ENCODE assay signal across 2 cellular contexts in the genomic region with DNA sequence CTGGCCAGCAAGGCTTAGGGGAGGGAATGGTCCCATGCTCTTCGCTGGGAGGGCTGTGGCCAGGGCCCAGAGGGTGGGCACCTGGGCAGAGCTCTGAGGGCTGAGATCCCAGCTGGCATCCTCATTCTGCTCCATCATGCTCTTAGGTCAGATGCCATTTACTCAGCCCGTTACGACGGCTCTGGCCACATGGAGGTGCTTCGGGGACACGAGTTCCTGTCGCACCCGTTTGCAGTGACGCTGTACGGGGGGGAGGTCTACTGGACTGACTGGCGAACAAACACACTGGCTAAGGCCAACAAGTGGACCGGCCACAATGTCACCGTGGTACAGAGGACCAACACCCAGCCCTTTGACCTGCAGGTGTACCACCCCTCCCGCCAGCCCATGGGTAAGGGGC.
TF ChIP-seq lines count a peak whose summit lies in the region.

No MANE protein-coding gene starts in this region.

TF ChIP-seq in HEK293, 187 proteins besides CTCF, POLR2A, EP300 and RAD21:
- TF ChIP-seq, protein P1, sequence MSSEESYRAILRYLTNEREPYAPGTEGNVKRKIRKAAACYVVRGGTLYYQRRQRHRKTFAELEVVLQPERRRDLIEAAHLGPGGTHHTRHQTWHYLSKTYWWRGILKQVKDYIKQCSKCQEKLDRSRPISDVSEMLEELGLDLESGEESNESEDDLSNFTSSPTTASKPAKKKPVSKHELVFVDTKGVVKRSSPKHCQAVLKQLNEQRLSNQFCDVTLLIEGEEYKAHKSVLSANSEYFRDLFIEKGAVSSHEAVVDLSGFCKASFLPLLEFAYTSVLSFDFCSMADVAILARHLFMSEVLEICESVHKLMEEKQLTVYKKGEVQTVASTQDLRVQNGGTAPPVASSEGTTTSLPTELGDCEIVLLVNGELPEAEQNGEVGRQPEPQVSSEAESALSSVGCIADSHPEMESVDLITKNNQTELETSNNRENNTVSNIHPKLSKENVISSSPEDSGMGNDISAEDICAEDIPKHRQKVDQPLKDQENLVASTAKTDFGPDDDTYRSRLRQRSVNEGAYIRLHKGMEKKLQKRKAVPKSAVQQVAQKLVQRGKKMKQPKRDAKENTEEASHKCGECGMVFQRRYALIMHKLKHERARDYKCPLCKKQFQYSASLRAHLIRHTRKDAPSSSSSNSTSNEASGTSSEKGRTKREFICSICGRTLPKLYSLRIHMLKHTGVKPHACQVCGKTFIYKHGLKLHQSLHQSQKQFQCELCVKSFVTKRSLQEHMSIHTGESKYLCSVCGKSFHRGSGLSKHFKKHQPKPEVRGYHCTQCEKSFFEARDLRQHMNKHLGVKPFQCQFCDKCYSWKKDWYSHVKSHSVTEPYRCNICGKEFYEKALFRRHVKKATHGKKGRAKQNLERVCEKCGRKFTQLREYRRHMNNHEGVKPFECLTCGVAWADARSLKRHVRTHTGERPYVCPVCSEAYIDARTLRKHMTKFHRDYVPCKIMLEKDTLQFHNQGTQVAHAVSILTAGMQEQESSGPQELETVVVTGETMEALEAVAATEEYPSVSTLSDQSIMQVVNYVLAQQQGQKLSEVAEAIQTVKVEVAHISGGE (tag by site-specific recombination; conservative IDR thresholded peaks at IDR 0.05; ENCODE audit: low read depth): peak; percentile 36; the same call in 1 of the 2 replicates
- TF ChIP-seq ZNF843 (tag by site-specific recombination; IDR thresholded peaks at IDR 0.05) (no peak), ZNF664 (tag by site-specific recombination; IDR thresholded peaks at IDR 0.05) (no peak)

TF ChIP-seq in K562, 482 proteins besides CTCF, POLR2A, EP300 and RAD21 (continues in another document):
- 0 out of 4 replicates have a peak, but pooled peaks of 1 of the 2 experiments have one; percentile 19 for TF ChIP-seq TEAD1 (CRISPR knock-in tag; IDR thresholded peaks at IDR 0.05)
- 0 out of 2 replicates have a peak, but pooled peaks have one; percentile 25 for TF ChIP-seq CREB1 (IDR thresholded peaks at IDR 0.05)
- TF ChIP-seq CREB1 (CRISPR knock-in tag; IDR thresholded peaks at IDR 0.05): peak; percentile 56; the same call in 1 of the 2 replicates
- no peak for TF ChIP-seq STAT5A (IDR thresholded peaks at IDR 0.05; ENCODE audit: borderline replicate concordance, low read length)
- no peak for TF ChIP-seq ZSCAN32 (CRISPR knock-in tag; IDR thresholded peaks at IDR 0.05)
- TF ChIP-seq, protein P2, sequence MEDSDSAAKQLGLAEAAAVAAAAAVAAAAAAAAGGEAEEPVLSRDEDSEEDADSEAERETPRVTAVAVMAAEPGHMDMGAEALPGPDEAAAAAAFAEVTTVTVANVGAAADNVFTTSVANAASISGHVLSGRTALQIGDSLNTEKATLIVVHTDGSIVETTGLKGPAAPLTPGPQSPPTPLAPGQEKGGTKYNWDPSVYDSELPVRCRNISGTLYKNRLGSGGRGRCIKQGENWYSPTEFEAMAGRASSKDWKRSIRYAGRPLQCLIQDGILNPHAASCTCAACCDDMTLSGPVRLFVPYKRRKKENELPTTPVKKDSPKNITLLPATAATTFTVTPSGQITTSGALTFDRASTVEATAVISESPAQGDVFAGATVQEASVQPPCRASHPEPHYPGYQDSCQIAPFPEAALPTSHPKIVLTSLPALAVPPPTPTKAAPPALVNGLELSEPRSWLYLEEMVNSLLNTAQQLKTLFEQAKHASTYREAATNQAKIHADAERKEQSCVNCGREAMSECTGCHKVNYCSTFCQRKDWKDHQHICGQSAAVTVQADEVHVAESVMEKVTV (CRISPR knock-in tag; IDR thresholded peaks at IDR 0.05): no peak
- no peak for TF ChIP-seq NCOA6 (IDR thresholded peaks at IDR 0.05)
- TF ChIP-seq, protein P3, sequence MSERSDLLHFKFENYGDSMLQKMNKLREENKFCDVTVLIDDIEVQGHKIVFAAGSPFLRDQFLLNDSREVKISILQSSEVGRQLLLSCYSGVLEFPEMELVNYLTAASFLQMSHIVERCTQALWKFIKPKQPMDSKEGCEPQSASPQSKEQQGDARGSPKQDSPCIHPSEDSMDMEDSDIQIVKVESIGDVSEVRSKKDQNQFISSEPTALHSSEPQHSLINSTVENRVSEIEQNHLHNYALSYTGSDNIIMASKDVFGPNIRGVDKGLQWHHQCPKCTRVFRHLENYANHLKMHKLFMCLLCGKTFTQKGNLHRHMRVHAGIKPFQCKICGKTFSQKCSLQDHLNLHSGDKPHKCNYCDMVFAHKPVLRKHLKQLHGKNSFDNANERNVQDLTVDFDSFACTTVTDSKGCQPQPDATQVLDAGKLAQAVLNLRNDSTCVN (CRISPR knock-in tag; IDR thresholded peaks at IDR 0.05): no peak
- TF ChIP-seq ZNF785 (CRISPR knock-in tag; IDR thresholded peaks at IDR 0.05): no peak
- TF ChIP-seq KLF16 (IDR thresholded peaks at IDR 0.05): no peak
- TF ChIP-seq, protein P4, sequence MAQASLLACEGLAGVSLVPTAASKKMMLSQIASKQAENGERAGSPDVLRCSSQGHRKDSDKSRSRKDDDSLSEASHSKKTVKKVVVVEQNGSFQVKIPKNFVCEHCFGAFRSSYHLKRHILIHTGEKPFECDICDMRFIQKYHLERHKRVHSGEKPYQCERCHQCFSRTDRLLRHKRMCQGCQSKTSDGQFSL (CRISPR knock-in tag; IDR thresholded peaks at IDR 0.05): peak; percentile 39; the same call in 1 of the 2 replicates
- TF ChIP-seq, protein P4 (tag; IDR thresholded peaks at IDR 0.05): no peak
- no peak for TF ChIP-seq CXXC5 (CRISPR knock-in tag; IDR thresholded peaks at IDR 0.05)
- TF ChIP-seq OTX1 (CRISPR knock-in tag; IDR thresholded peaks at IDR 0.05): no peak
- TF ChIP-seq, protein P5, sequence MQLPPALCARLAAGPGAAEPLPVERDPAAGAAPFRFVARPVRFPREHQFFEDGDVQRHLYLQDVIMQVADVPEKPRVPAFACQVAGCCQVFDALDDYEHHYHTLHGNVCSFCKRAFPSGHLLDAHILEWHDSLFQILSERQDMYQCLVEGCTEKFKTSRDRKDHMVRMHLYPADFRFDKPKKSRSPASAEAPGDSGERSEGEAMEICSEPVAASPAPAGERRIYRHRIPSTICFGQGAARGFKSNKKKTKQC (CRISPR knock-in tag; IDR thresholded peaks at IDR 0.05): peak; percentile 46; the same call in 1 of the 2 replicates
- no peak for TF ChIP-seq BHLHE40 (IDR thresholded peaks at IDR 0.05; ENCODE audit: low read length)
- no peak for TF ChIP-seq POLR2AphosphoS2 (IDR thresholded peaks at IDR 0.05; ENCODE audit: low read length)
- TF ChIP-seq, protein P6, sequence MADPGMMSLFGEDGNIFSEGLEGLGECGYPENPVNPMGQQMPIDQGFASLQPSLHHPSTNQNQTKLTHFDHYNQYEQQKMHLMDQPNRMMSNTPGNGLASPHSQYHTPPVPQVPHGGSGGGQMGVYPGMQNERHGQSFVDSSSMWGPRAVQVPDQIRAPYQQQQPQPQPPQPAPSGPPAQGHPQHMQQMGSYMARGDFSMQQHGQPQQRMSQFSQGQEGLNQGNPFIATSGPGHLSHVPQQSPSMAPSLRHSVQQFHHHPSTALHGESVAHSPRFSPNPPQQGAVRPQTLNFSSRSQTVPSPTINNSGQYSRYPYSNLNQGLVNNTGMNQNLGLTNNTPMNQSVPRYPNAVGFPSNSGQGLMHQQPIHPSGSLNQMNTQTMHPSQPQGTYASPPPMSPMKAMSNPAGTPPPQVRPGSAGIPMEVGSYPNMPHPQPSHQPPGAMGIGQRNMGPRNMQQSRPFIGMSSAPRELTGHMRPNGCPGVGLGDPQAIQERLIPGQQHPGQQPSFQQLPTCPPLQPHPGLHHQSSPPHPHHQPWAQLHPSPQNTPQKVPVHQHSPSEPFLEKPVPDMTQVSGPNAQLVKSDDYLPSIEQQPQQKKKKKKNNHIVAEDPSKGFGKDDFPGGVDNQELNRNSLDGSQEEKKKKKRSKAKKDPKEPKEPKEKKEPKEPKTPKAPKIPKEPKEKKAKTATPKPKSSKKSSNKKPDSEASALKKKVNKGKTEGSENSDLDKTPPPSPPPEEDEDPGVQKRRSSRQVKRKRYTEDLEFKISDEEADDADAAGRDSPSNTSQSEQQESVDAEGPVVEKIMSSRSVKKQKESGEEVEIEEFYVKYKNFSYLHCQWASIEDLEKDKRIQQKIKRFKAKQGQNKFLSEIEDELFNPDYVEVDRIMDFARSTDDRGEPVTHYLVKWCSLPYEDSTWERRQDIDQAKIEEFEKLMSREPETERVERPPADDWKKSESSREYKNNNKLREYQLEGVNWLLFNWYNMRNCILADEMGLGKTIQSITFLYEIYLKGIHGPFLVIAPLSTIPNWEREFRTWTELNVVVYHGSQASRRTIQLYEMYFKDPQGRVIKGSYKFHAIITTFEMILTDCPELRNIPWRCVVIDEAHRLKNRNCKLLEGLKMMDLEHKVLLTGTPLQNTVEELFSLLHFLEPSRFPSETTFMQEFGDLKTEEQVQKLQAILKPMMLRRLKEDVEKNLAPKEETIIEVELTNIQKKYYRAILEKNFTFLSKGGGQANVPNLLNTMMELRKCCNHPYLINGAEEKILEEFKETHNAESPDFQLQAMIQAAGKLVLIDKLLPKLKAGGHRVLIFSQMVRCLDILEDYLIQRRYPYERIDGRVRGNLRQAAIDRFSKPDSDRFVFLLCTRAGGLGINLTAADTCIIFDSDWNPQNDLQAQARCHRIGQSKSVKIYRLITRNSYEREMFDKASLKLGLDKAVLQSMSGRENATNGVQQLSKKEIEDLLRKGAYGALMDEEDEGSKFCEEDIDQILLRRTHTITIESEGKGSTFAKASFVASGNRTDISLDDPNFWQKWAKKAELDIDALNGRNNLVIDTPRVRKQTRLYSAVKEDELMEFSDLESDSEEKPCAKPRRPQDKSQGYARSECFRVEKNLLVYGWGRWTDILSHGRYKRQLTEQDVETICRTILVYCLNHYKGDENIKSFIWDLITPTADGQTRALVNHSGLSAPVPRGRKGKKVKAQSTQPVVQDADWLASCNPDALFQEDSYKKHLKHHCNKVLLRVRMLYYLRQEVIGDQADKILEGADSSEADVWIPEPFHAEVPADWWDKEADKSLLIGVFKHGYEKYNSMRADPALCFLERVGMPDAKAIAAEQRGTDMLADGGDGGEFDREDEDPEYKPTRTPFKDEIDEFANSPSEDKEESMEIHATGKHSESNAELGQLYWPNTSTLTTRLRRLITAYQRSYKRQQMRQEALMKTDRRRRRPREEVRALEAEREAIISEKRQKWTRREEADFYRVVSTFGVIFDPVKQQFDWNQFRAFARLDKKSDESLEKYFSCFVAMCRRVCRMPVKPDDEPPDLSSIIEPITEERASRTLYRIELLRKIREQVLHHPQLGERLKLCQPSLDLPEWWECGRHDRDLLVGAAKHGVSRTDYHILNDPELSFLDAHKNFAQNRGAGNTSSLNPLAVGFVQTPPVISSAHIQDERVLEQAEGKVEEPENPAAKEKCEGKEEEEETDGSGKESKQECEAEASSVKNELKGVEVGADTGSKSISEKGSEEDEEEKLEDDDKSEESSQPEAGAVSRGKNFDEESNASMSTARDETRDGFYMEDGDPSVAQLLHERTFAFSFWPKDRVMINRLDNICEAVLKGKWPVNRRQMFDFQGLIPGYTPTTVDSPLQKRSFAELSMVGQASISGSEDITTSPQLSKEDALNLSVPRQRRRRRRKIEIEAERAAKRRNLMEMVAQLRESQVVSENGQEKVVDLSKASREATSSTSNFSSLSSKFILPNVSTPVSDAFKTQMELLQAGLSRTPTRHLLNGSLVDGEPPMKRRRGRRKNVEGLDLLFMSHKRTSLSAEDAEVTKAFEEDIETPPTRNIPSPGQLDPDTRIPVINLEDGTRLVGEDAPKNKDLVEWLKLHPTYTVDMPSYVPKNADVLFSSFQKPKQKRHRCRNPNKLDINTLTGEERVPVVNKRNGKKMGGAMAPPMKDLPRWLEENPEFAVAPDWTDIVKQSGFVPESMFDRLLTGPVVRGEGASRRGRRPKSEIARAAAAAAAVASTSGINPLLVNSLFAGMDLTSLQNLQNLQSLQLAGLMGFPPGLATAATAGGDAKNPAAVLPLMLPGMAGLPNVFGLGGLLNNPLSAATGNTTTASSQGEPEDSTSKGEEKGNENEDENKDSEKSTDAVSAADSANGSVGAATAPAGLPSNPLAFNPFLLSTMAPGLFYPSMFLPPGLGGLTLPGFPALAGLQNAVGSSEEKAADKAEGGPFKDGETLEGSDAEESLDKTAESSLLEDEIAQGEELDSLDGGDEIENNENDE (IDR thresholded peaks at IDR 0.05; ENCODE audit: low read depth, low read length): no peak
- TF ChIP-seq GATA2 (CRISPR knock-in tag; IDR thresholded peaks at IDR 0.05): no peak
- no peak for TF ChIP-seq PHF8 (IDR thresholded peaks at IDR 0.05; ENCODE audit: borderline replicate concordance, low read length)
- TF ChIP-seq NFXL1 (CRISPR knock-in tag; IDR thresholded peaks at IDR 0.05): no peak
- TF ChIP-seq, protein P7, sequence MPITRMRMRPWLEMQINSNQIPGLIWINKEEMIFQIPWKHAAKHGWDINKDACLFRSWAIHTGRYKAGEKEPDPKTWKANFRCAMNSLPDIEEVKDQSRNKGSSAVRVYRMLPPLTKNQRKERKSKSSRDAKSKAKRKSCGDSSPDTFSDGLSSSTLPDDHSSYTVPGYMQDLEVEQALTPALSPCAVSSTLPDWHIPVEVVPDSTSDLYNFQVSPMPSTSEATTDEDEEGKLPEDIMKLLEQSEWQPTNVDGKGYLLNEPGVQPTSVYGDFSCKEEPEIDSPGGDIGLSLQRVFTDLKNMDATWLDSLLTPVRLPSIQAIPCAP (CRISPR knock-in tag; IDR thresholded peaks at IDR 0.05; ENCODE audit: borderline replicate concordance): 0 out of 2 replicates have a peak, but pooled peaks have one; percentile 27
- TF ChIP-seq, protein P8, sequence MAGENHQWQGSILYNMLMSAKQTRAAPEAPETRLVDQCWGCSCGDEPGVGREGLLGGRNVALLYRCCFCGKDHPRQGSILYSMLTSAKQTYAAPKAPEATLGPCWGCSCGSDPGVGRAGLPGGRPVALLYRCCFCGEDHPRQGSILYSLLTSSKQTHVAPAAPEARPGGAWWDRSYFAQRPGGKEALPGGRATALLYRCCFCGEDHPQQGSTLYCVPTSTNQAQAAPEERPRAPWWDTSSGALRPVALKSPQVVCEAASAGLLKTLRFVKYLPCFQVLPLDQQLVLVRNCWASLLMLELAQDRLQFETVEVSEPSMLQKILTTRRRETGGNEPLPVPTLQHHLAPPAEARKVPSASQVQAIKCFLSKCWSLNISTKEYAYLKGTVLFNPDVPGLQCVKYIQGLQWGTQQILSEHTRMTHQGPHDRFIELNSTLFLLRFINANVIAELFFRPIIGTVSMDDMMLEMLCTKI (IDR thresholded peaks at IDR 0.05; ENCODE audit: partially characterized antibody): no peak
